ENCODE assay signal across 12 cellular contexts in genomic region chr7:21948364-21948763, GRCh38.
"Had no signal": no experiment of that assay in that cellular context is flagged by ENCODE, and none has a peak within 500 bp of the region (broad histone marks: within the 10 kb centered on the region; RNA-seq: fewer than 3 reads in every experiment).

No MANE protein-coding gene starts in this region.

- ATAC-seq: activated CD8-positive, alpha-beta memory T cell treated with anti-CD3 and anti-CD28 coated beads, Interleukin-2, amount 10 ng/mL, durations not matched to agents 7 days and 5 days; activated T-cell treated with anti-CD3 and anti-CD28 coated beads, Interleukin-2, amount 50 U/mL, for 4 hours; pancreas had no signal

- DNase-seq: activated CD4-positive, alpha-beta T cell treated with anti-CD3 and anti-CD28 coated beads for 1 hour; activated CD4-positive, alpha-beta T cell treated with anti-CD3 and anti-CD28 coated beads, Interleukin-2, amount 50 U/mL, for 48 hours; activated CD8-positive, alpha-beta memory T cell treated with anti-CD3 and anti-CD28 coated beads, Interleukin-2, amount 10 ng/mL, durations not matched to agents 7 days and 5 days; activated effector memory CD4-positive, alpha-beta T cell treated with Interleukin-2 at 50 U/mL for 16 hours; activated naive CD4-positive, alpha-beta T cell treated with anti-CD3 and anti-CD28 coated beads, Interleukin-2, amount 50 U/mL, for 16 hours; activated T-cell treated with anti-CD3 and anti-CD28 coated beads, Interleukin-2, amount 50 U/mL, for 4 hours; dorsolateral prefrontal cortex; pancreas; stimulated activated CD4-positive, alpha-beta T cell treated with anti-CD3 and anti-CD28 coated beads, Interleukin-12 subunit alpha, Interleukin-12 subunit beta, amount 100 ng/mL, for 4 hours; stimulated activated CD4-positive, alpha-beta T cell treated with anti-CD3 and anti-CD28 coated beads, Interleukin-2, amount 100 ng/mL, for 24 hours; thyroid gland had no signal

- H3K4me3 Mint-ChIP-seq: activated CD8-positive, alpha-beta memory T cell treated with anti-CD3 and anti-CD28 coated beads, Interleukin-2, amount 10 ng/mL, durations not matched to agents 7 days and 5 days; activated T-cell treated with anti-CD3 and anti-CD28 coated beads, Interleukin-2, amount 50 U/mL, for 4 hours; T-helper 1 cell treated with Interleukin-12 subunit alpha and Interleukin-12 subunit beta and Interleukin-4 antibody, amounts not matched to agents 30 μg/mL and 1 μg/mL, for 36 hours had no signal

- H3K27ac Mint-ChIP-seq: activated CD8-positive, alpha-beta memory T cell treated with anti-CD3 and anti-CD28 coated beads, Interleukin-2, amount 10 ng/mL, durations not matched to agents 7 days and 5 days; T-helper 1 cell treated with Interleukin-12 subunit alpha and Interleukin-12 subunit beta and Interleukin-4 antibody, amounts not matched to agents 30 μg/mL and 1 μg/mL, for 36 hours had no signal

- H3K9me3 Mint-ChIP-seq: activated T-cell treated with anti-CD3 and anti-CD28 coated beads, Interleukin-2, amount 50 U/mL, for 4 hours; T-helper 1 cell treated with Interleukin-12 subunit alpha and Interleukin-12 subunit beta and Interleukin-4 antibody, amounts not matched to agents 30 μg/mL and 1 μg/mL, for 36 hours had no signal
